In genomic region chr6:150599199-150600002, GRCh38 we compare ENCODE assay signal across 1 cellular context.
TF ChIP-seq lines count a peak whose summit lies in the region.

PLEKHG1 (plus strand) TSS chr6:150599885; CDS start chr6:150733682, 133,797 bp downstream.

TF ChIP-seq in GM23338, 12 proteins besides CTCF, POLR2A, EP300 and RAD21 (continued from another document):
- TF ChIP-seq ZNF462 (CRISPR knock-in tag; IDR thresholded peaks at IDR 0.05) (no peak), STAT1 (IDR thresholded peaks at IDR 0.05; ENCODE audit: unreplicated experiment) (no peak), ZNF331 (CRISPR knock-in tag; IDR thresholded peaks at IDR 0.05; ENCODE audit: low read depth) (no peak), EZH2 (IDR thresholded peaks at IDR 0.05; ENCODE audit: low read depth, unreplicated experiment) (no peak), CREB1 (CRISPR knock-in tag; IDR thresholded peaks at IDR 0.05; ENCODE audit: low read depth) (no peak), ETS1 (IDR thresholded peaks at IDR 0.05) (no peak), EZH2phosphoT487 (IDR thresholded peaks at IDR 0.05; ENCODE audit: unreplicated experiment) (no peak), ZNF114 (CRISPR knock-in tag; IDR thresholded peaks at IDR 0.05) (no peak)
